19 cellular contexts compared by ENCODE assay signal in genomic region chr4:40350627-40351227, GRCh38. TPM values are rescaled to one million over a fixed set of nuclear protein-coding genes. Genes with fewer than 3 reads are reported as not detected.
"Had no signal": no experiment of that assay in that cellular context is flagged by ENCODE, and none has a peak within 500 bp of the region (broad histone marks: within the 10 kb centered on the region; RNA-seq: fewer than 3 reads in every experiment).

No MANE protein-coding gene starts in this region.

- H3K27me3 ChIP-seq: cardiac muscle cell, gastroesophageal sphincter, pancreas, testis had no signal

- H3K4me3 ChIP-seq: cardiac muscle cell, gastroesophageal sphincter, pancreas, testis had no signal

- H3K36me3 ChIP-seq: cardiac muscle cell, gastroesophageal sphincter, pancreas had no signal

- ATAC-seq: activated CD8-positive, alpha-beta T cell treated with anti-CD3 and anti-CD28 coated beads for 36 hours; gastroesophageal sphincter; left ventricle myocardium superior; stimulated activated naive CD8-positive, alpha-beta T cell treated with anti-CD3 and anti-CD28 coated beads, Interleukin-15, amount 100 ng/mL, for 72 hours had no signal

- H3K9me3 ChIP-seq: pancreas, testis had no signal

- H3K4me1 ChIP-seq: gastroesophageal sphincter, pancreas, testis had no signal

- H3K27ac ChIP-seq: cardiac muscle cell, gastroesophageal sphincter, pancreas, testis, VCaP had no signal

- DNase-seq: activated CD4-positive, alpha-beta T cell treated with anti-CD3 and anti-CD28 coated beads for 36 hours; activated CD8-positive, alpha-beta memory T cell treated with anti-CD3 and anti-CD28 coated beads, Interleukin-2, amount 50 U/mL, for 4 hours; activated CD8-positive, alpha-beta T cell treated with anti-CD3 and anti-CD28 coated beads for 36 hours; activated naive CD4-positive, alpha-beta T cell; kidney; left ventricle myocardium superior; mesenchymal stem cell; pancreas; stimulated activated CD4-positive, alpha-beta T cell treated with anti-CD3 and anti-CD28 coated beads, Interleukin-4, amount 100 ng/mL, for 4 hours; stimulated activated naive CD8-positive, alpha-beta T cell treated with anti-CD3 and anti-CD28 coated beads, Interleukin-15, amount 100 ng/mL, for 72 hours; testis had no signal

RNA-seq across cellular contexts. Expression of gene CHRNA9, which starts 15.6 kb away (rescaled TPM):
- total RNA-seq: activated CD4-positive, alpha-beta T cell treated with anti-CD3 and anti-CD28 coated beads for 36 hours; activated T-helper 1 cell treated with anti-CD3 and anti-CD28 coated beads, Interleukin-12 subunit alpha, Interleukin-12 subunit beta, Interleukin-2, Interleukin-4 antibody, amounts not matched to agents 30 ng/mL and 10 ng/mL and 1 ng/mL, durations not matched to agents 14 hours and 24 hours and 36 hours; cardiac muscle cell; fibroblast of lung; gastroesophageal sphincter; kidney; left ventricle myocardium superior; pancreas; renal cortical epithelial cell; skeletal muscle tissue; urinary bladder had no signal
